ENCODE assay signal across 8 cellular contexts in genomic region chr5:36606052-36606436, GRCh38. TPM values are rescaled to one million over a fixed set of nuclear protein-coding genes. Genes with fewer than 3 reads are reported as not detected.
DNase-seq lines count a peak whose midpoint lies in the region; ATAC-seq, FAIRE-seq and TF ChIP-seq lines count a peak whose summit lies in the region.

No MANE protein-coding gene starts in this region.

- H3K4me1 ChIP-seq in liver (ENCODE audit: control insufficient read depth in 4 of 4, insufficient read depth in 4 of 4, low read length in 3 of 4) (peaks cover 0 to 13% (median 8%) of the 10 kb centered on the region in 4 donors), HepG2 (ENCODE audit: insufficient read depth, low read length) (no peaks in the 10 kb centered on the region), vagina (peaks cover 14% of the 10 kb centered on the region)

- POLR2A ChIA-PET in HepG2 (lab: Yijun Ruan, JAX) = no interaction called here

- H3K4me1 Mint-ChIP-seq in mesothelial cell of epicardium = peaks cover 55% of the 10 kb centered on the region

- H3K27ac Mint-ChIP-seq in mesothelial cell of epicardium = peak overlapping the region; percentile 85

- no peak for TF ChIP-seq EP300 in HepG2 (IDR thresholded peaks at IDR 0.05; ENCODE audit: low read depth in 2 of 2, low read length in 2 of 2)
- no peak for TF ChIP-seq EP300 in HepG2 (CRISPR knock-in tag; IDR thresholded peaks at IDR 0.05; ENCODE audit: borderline replicate concordance)

- no peaks in the 10 kb centered on the region for H3K27me3 Mint-ChIP-seq in mesothelial cell of epicardium (ENCODE audit: low read depth)

- H3K4me3 Mint-ChIP-seq in mesothelial cell of epicardium = peak overlapping the region; percentile 87

- no peaks in the 10 kb centered on the region for H4K20me1 ChIP-seq in HepG2 (ENCODE audit: insufficient read depth, low read length)

- no peak for TF ChIP-seq RAD21 in liver (IDR thresholded peaks at IDR 0.05)
- no peak for TF ChIP-seq RAD21 in HepG2 (CRISPR knock-in tag; IDR thresholded peaks at IDR 0.05)

- in situ Hi-C loops in HepG2 (cut with HindIII; ENCODE audit: extremely low pct_ligation_motif_present, low pct_unique_long_range_greater_than_20kb) = no loop called here

- BruUV-seq in HepG2 (replicated peaks; lab: Mats Ljungman, UMichigan) = no TSS peak

- no peak for FAIRE-seq in HepG2 (lab: Jason Lieb, UNC)
- FAIRE-seq in bronchial epithelial cell (lab: Jason Lieb, UNC) = no peak

- H3K4me2 ChIP-seq in HepG2 (ENCODE audit: low read depth, low read length) = no peak overlapping the region

- WGBS in liver = 14% methylated on average over 11 of the region's 11 CpGs
- 12% methylated on average over 11 of the region's 11 CpGs for WGBS in HepG2 (ENCODE audit: low lambda C conversion rate)

- ATAC-seq in HepG2 = no peak

- H2AFZ ChIP-seq in HepG2 (ENCODE audit: low read length) = no peak overlapping the region

- CTCF ChIA-PET in HepG2 (lab: Yijun Ruan, JAX; ENCODE audit: low intra/inter-chr PET ratio, low total read pairs) = no interaction called here

- H3K79me2 ChIP-seq in HepG2 (ENCODE audit: insufficient read depth, low read length) = no peaks in the 10 kb centered on the region

- H3K9ac ChIP-seq in liver (ENCODE audit: low read depth in 1 of 2, low read length in 2 of 2) = peak overlapping the region in 1 of 2 donors; percentile 24
- H3K9ac ChIP-seq in HepG2 (ENCODE audit: insufficient read depth, low read depth, low read length) = no peak overlapping the region

- intact Hi-C loops in HepG2 (cut with micrococcal nuclease; ENCODE audit: unreplicated experiment) (no loop called here), vagina (cut with DNase I) (no loop called here)

- DNase-seq in HepG2 (ENCODE audit: low spot score) = no peak
- DNase-seq in bronchial epithelial cell (ENCODE audit: low read depth) = no peak
- no peak for DNase-seq in mesothelial cell of epicardium (ENCODE audit: low spot score in 2 of 2, unreplicated experiment in 2 of 2)
- DNase-seq in vagina (ENCODE audit: extremely low spot score in 2 of 2) = no peak
- DNase-seq in 8988T = no peak
- no peak for DNase-seq in NCI-H2081 treated with DMSO at 0.1 percent for 48 hours (lab: John Stamatoyannopoulos, UW)
- no peak for DNase-seq in retina

- H3K9me3 Mint-ChIP-seq in mesothelial cell of epicardium = no peaks in the 10 kb centered on the region

- no peak overlapping the region for H3K27ac ChIP-seq in liver (ENCODE audit: low read depth in 1 of 2, low read length in 2 of 2)
- H3K27ac ChIP-seq in HepG2 (ENCODE audit: extremely low read length, insufficient read depth, low read length) = no peak overlapping the region
- peak overlapping the region; percentile 25 for H3K27ac ChIP-seq in vagina

- no peak for TF ChIP-seq CTCF in liver (IDR thresholded peaks at IDR 0.05; ENCODE audit: low read depth, low read length, missing input control)
- no peak for TF ChIP-seq CTCF in HepG2 (CRISPR knock-in tag; IDR thresholded peaks at IDR 0.05)
- TF ChIP-seq CTCF in bronchial epithelial cell (IDR thresholded peaks at IDR 0.05; ENCODE audit: insufficient read depth, low read length, severe bottlenecking) = no peak
- no peak for TF ChIP-seq CTCF in mesothelial cell of epicardium (IDR thresholded peaks at IDR 0.05; ENCODE audit: unreplicated experiment)
- TF ChIP-seq CTCF in vagina (IDR thresholded peaks at IDR 0.05) = no peak

- H3K9me3 ChIP-seq in liver (ENCODE audit: control insufficient read depth in 4 of 4, low read length in 3 of 4) (peaks cover 0 to 2% (median 0%) of the 10 kb centered on the region in 4 donors), HepG2 (ENCODE audit: low read length) (no peaks in the 10 kb centered on the region), vagina (no peaks in the 10 kb centered on the region)

- H3K27me3 ChIP-seq in liver (ENCODE audit: control insufficient read depth in 4 of 4, insufficient read depth in 4 of 4, low read length in 3 of 4) = peaks cover 0 to 3% (median 1%) of the 10 kb centered on the region in 4 donors
- peaks cover 0 to 27% of the 10 kb centered on the region in 2 experiments; a peak in 3 of 5 replicates for H3K27me3 ChIP-seq in HepG2 (ENCODE audit: control insufficient read depth in 1 of 2, insufficient read depth in 2 of 2, low read length in 2 of 2)
- no peaks in the 10 kb centered on the region for H3K27me3 ChIP-seq in bronchial epithelial cell (ENCODE audit: control insufficient read depth, insufficient read depth, low read length)
- no peaks in the 10 kb centered on the region for H3K27me3 ChIP-seq in vagina

- H3K4me3 ChIP-seq in liver (ENCODE audit: low read depth in 1 of 3, low read length in 3 of 3) (peak overlapping the region; percentile 3 to 38 (median 37)), HepG2 (replicated peaks in 1 of 3; ENCODE audit: insufficient read depth in 1 of 3, low read depth in 2 of 3, low read length in 3 of 3) (no peak overlapping the region), bronchial epithelial cell (ENCODE audit: low read depth, low read length) (peak overlapping the region; percentile 58), vagina (peak overlapping the region; percentile 52 to 60)

- H3K36me3 Mint-ChIP-seq in mesothelial cell of epicardium = peaks cover 9% of the 10 kb centered on the region

- H3K36me3 ChIP-seq in liver (ENCODE audit: control insufficient read depth in 4 of 4, insufficient read depth in 3 of 4, low read depth in 1 of 4, low read length in 3 of 4) (no peaks in the 10 kb centered on the region), HepG2 (replicated peaks in 1 of 2; ENCODE audit: control insufficient read depth in 1 of 2, insufficient read depth in 2 of 2, low read length in 2 of 2) (no peaks in the 10 kb centered on the region), bronchial epithelial cell (ENCODE audit: control insufficient read depth, insufficient read depth, low read length) (no peaks in the 10 kb centered on the region), vagina (no peaks in the 10 kb centered on the region)

- TF ChIP-seq POLR2A in HepG2 (IDR thresholded peaks at IDR 0.05; ENCODE audit: insufficient read depth in 1 of 2, low read depth in 2 of 2, low read length in 2 of 2) (no peak), vagina (IDR thresholded peaks at IDR 0.05) (no peak)

TF ChIP-seq in liver, 16 proteins besides CTCF, POLR2A, EP300 and RAD21 (continues in another document):
- TF ChIP-seq NR2F2 (IDR thresholded peaks at IDR 0.05) (no peak), HNF4G (IDR thresholded peaks at IDR 0.05) (no peak), SP1 (IDR thresholded peaks at IDR 0.05) (no peak)

TF ChIP-seq in HepG2, 621 proteins besides CTCF, POLR2A, EP300 and RAD21 (continues in another document):
- TF ChIP-seq ZBTB38 (CRISPR knock-in tag; IDR thresholded peaks at IDR 0.05) = no peak
- no peak for TF ChIP-seq ZBTB7B (CRISPR knock-in tag; IDR thresholded peaks at IDR 0.05)

RNA-seq across cellular contexts. Expression of gene SLC1A3, which starts 0.4 kb away (rescaled TPM):
- 1 to 10 TPM; 3.3 to 8.8 TPM for total RNA-seq in liver
- polyA plus RNA-seq in liver = 1 to 10 TPM; 1.8 to 2.2 TPM
- not detected in 2 replicates for total RNA-seq in HepG2 (2016; rRNA removed; fragmentation: Illumina TruSeq; extraction: Trizol)
- 0.09 TPM in 1 of 2 replicates, not detected in the other for total RNA-seq in HepG2 (2016; cell fraction: cytosol; rRNA removed; fragmentation: Illumina TruSeq; extraction: Trizol; ENCODE audit: low read depth)
- total RNA-seq in HepG2 (2016; cell fraction: insoluble cytoplasmic fraction; rRNA removed; fragmentation: Illumina TruSeq; extraction: Trizol) = 0.04 TPM in 1 of 2 replicates, not detected in the other
- total RNA-seq in HepG2 (2016; cell fraction: membrane; rRNA removed; fragmentation: Illumina TruSeq; extraction: Trizol) = 0.12 TPM in 1 of 2 replicates, not detected in the other
- not detected in 2 replicates for total RNA-seq in HepG2 (2016; cell fraction: nucleus; rRNA removed; fragmentation: Illumina TruSeq; extraction: Trizol)
- 0.09 TPM in 1 of 2 replicates, not detected in the other for polyA plus RNA-seq in HepG2 (2011; rRNA removed)
- polyA plus RNA-seq in HepG2 (2011; cell fraction: cytosol; rRNA removed) = 0.05 TPM in 1 of 2 replicates, not detected in the other
- polyA plus RNA-seq in HepG2 (2011; cell fraction: nucleus; rRNA removed) = not detected in 2 replicates
- polyA plus RNA-seq in HepG2 (2012) = not detected in 2 replicates
- polyA plus RNA-seq in HepG2 (2016; cell fraction: cytosol; fragmentation: Illumina TruSeq; extraction: Trizol; ENCODE audit: low read depth) = not detected in 2 replicates
- not detected in 2 replicates for polyA plus RNA-seq in HepG2 (2016; cell fraction: insoluble cytoplasmic fraction; fragmentation: Illumina TruSeq; extraction: Trizol; ENCODE audit: low read depth)
- not detected in 2 replicates for polyA plus RNA-seq in HepG2 (2016; cell fraction: membrane; fragmentation: Illumina TruSeq; extraction: Trizol; ENCODE audit: low read depth)
- not detected in 2 replicates for polyA plus RNA-seq in HepG2 (2016; cell fraction: nucleus; fragmentation: Illumina TruSeq; extraction: Trizol; ENCODE audit: insufficient read depth, low read depth)
- 126 TPM in 1 of 2 replicates, not detected in the other for polyA minus RNA-seq in HepG2 (2011; rRNA and poly(A)+ RNA removed; ENCODE audit: low replicate concordance)
- 0.89 TPM in 1 of 2 replicates, not detected in the other for polyA minus RNA-seq in HepG2 (2011; cell fraction: cytosol; rRNA and poly(A)+ RNA removed)
- not detected in 2 replicates for polyA minus RNA-seq in HepG2 (2011; cell fraction: nucleus; rRNA and poly(A)+ RNA removed)
- total RNA-seq in bronchial epithelial cell = 1.7 and 3.4 TPM in 2 replicates
- total RNA-seq in mesothelial cell of epicardium = 55.0 to 59.4 TPM (median 56.3 TPM) in 3 replicates
- total RNA-seq in vagina = 18.9 TPM

Comparison
In these comparisons a context has a peak if more than half of its experiments do, and no peak if none do; other contexts are left out.
1. H3K4me3 ChIP-seq: peak in liver (3 of 3), bronchial epithelial cell (single experiment) and vagina (2 of 2); none in HepG2 (0 of 3).